ENCODE assay signal across 12 cellular contexts in genomic region chr1:1376551-1377226, GRCh38. TPM values are rescaled to one million over a fixed set of nuclear protein-coding genes. Genes with fewer than 3 reads are reported as not detected.
DNase-seq lines count a peak whose midpoint lies in the region; TF ChIP-seq lines count a peak whose summit lies in the region.
"Had no signal": no experiment of that assay in that cellular context is flagged by ENCODE, and none has a peak within 500 bp of the region (broad histone marks: within the 10 kb centered on the region; RNA-seq: fewer than 3 reads in every experiment).

No MANE protein-coding gene starts in this region.

- no peaks in the 10 kb centered on the region for H3K27me3 ChIP-seq in trophoblast cell (ENCODE audit: insufficient read depth, low read length)
- H3K27me3 ChIP-seq: uterus had no signal

- H3K4me1 Mint-ChIP-seq in activated CD4-positive, alpha-beta T cell treated with anti-CD3 and anti-CD28 coated beads, Interleukin-2, amount 10 ng/mL, durations not matched to agents 24 days and 14 days = peaks cover 15% of the 10 kb centered on the region
- peaks cover 27% of the 10 kb centered on the region for H3K4me1 Mint-ChIP-seq in brain

- H4K12ac ChIP-seq in trophoblast cell (ENCODE audit: low read depth, low read length) = peak overlapping the region; percentile 76

- no peak for DNase-seq in activated CD4-positive, alpha-beta T cell treated with anti-CD3 and anti-CD28 coated beads, Interleukin-2, amount 10 ng/mL, durations not matched to agents 24 days and 14 days
- DNase-seq in activated CD4-positive, alpha-beta T cell treated with anti-CD3 and anti-CD28 coated beads, Interleukin-2, amount 50 U/mL, for 48 hours = no peak
- DNase-seq in LNCaP clone FGC (ENCODE audit: low read depth) (no peak), trophoblast cell (no peak), OCI-M1 (lab: John Stamatoyannopoulos, UW) (no peak), Kasumi-1 (lab: John Stamatoyannopoulos, UW) (no peak), T1000 (lab: John Stamatoyannopoulos, UW) (no peak)
- DNase-seq: cerebellar nuclear complex, left cardiac atrium, NCI-H524 treated with DMSO at 0.1 percent for 48 hours had no signal

- H2BK12ac ChIP-seq in trophoblast cell (ENCODE audit: low read length) = no peak overlapping the region

- H2BK5ac ChIP-seq in trophoblast cell (ENCODE audit: low read depth, low read length, poor library complexity) = no peak overlapping the region

- H3K4me3 ChIP-seq in LNCaP clone FGC (ENCODE audit: low read depth, low read length) = peak overlapping the region; percentile 85
- no peak overlapping the region for H3K4me3 ChIP-seq in trophoblast cell (ENCODE audit: low read depth, low read length)

- TF ChIP-seq CTCF in LNCaP clone FGC (IDR thresholded peaks at IDR 0.05; ENCODE audit: control insufficient read depth, extremely low read depth, insufficient read depth) (no peak), brain (conservative IDR thresholded peaks at IDR 0.05) (no peak)

- H3K14ac ChIP-seq in trophoblast cell (ENCODE audit: low read length) = no peak overlapping the region

- peak overlapping the region; percentile 96 for H4K8ac ChIP-seq in trophoblast cell (ENCODE audit: low read depth, low read length)

- no peak overlapping the region for H2AFZ ChIP-seq in trophoblast cell (ENCODE audit: insufficient read depth, low read length, poor library complexity)

- H3K79me2 ChIP-seq in trophoblast cell (ENCODE audit: control insufficient read depth, insufficient read depth, low read length, poor library complexity) = peaks cover 13% of the 10 kb centered on the region

- no peak overlapping the region for H3K18ac ChIP-seq in trophoblast cell (ENCODE audit: low read length)

- H3K4me3 Mint-ChIP-seq in activated CD4-positive, alpha-beta T cell treated with anti-CD3 and anti-CD28 coated beads, Interleukin-2, amount 10 ng/mL, durations not matched to agents 24 days and 14 days = peak overlapping the region; percentile 87
- peak overlapping the region; percentile 64 to 89 (median 88) for H3K4me3 Mint-ChIP-seq in brain

- peaks cover 11 to 13% of the 10 kb centered on the region in 2 experiments for H3K4me1 ChIP-seq in trophoblast cell (ENCODE audit: control insufficient read depth in 1 of 2, insufficient read depth in 2 of 2, low read length in 2 of 2)

- peak overlapping the region; percentile 95 for H3K27ac Mint-ChIP-seq in activated CD4-positive, alpha-beta T cell treated with anti-CD3 and anti-CD28 coated beads, Interleukin-2, amount 10 ng/mL, durations not matched to agents 24 days and 14 days
- H3K27ac Mint-ChIP-seq in brain = peak overlapping the region in 4 of 5 experiments; percentile 57 to 98 (median 81)

- no peak overlapping the region for H3K4me2 ChIP-seq in trophoblast cell (ENCODE audit: low read length)

- H3K9me3 ChIP-seq in trophoblast cell (ENCODE audit: insufficient read depth, low read depth, low read length) = peaks cover 4% of the 10 kb centered on the region
- H3K9me3 ChIP-seq: uterus had no signal

- no CpG with 5 or more reads among the region's 10 CpGs for WGBS in trophoblast cell (ENCODE audit: extremely low coverage, insufficient coverage, insufficient read length)

- peaks cover 8% of the 10 kb centered on the region for H3K79me1 ChIP-seq in trophoblast cell (ENCODE audit: low read length)

- H3K23ac ChIP-seq in trophoblast cell (ENCODE audit: low read length) = no peak overlapping the region

- no peaks in the 10 kb centered on the region for H3K27me3 Mint-ChIP-seq in activated CD4-positive, alpha-beta T cell treated with anti-CD3 and anti-CD28 coated beads, Interleukin-2, amount 10 ng/mL, durations not matched to agents 24 days and 14 days
- no peaks in the 10 kb centered on the region for H3K27me3 Mint-ChIP-seq in brain

- peak overlapping the region; percentile 63 for H2AK5ac ChIP-seq in trophoblast cell (ENCODE audit: low read length)

- H3K9ac ChIP-seq in trophoblast cell (ENCODE audit: low read length) = no peak overlapping the region

- peak overlapping the region; percentile 25 for H3K4ac ChIP-seq in trophoblast cell (ENCODE audit: low read depth, low read length)

- peaks cover 15% of the 10 kb centered on the region for H3K36me3 Mint-ChIP-seq in activated CD4-positive, alpha-beta T cell treated with anti-CD3 and anti-CD28 coated beads, Interleukin-2, amount 10 ng/mL, durations not matched to agents 24 days and 14 days (ENCODE audit: low read depth)
- peaks cover 7% of the 10 kb centered on the region for H3K36me3 Mint-ChIP-seq in brain

- H4K91ac ChIP-seq in trophoblast cell (ENCODE audit: low read depth, low read length) = no peak overlapping the region

- H3K27ac ChIP-seq in trophoblast cell (ENCODE audit: low read depth, low read length) = no peak overlapping the region

- H3K9me3 Mint-ChIP-seq in activated CD4-positive, alpha-beta T cell treated with anti-CD3 and anti-CD28 coated beads, Interleukin-2, amount 10 ng/mL, durations not matched to agents 24 days and 14 days = no peaks in the 10 kb centered on the region
- H3K9me3 Mint-ChIP-seq in brain = no peaks in the 10 kb centered on the region

- no peak overlapping the region for H2BK120ac ChIP-seq in trophoblast cell (ENCODE audit: insufficient read depth, low read length, poor library complexity)

- H3K36me3 ChIP-seq in trophoblast cell (ENCODE audit: control insufficient read depth in 1 of 2, insufficient read depth in 2 of 2, low read length in 2 of 2) = peaks cover 35% of the 10 kb centered on the region in 2 experiments
- H3K36me3 ChIP-seq: uterus had no signal

- intact Hi-C loops in activated CD4-positive, alpha-beta T cell treated with anti-CD3 and anti-CD28 coated beads, Interleukin-2, amount 10 ng/mL, durations not matched to agents 24 days and 14 days (cut with micrococcal nuclease) = loop anchor here (10.0 kb wide), 1 partner anchor 128 kb away; no protein-coding TSS in a partner anchor

RNA-seq across cellular contexts. Expression of gene AURKAIP1, which starts 1.7 kb away (rescaled TPM):
- 142 and 146 TPM in 2 replicates for total RNA-seq in activated CD4-positive, alpha-beta T cell treated with anti-CD3 and anti-CD28 coated beads, Interleukin-2, amount 10 ng/mL, durations not matched to agents 24 days and 14 days
- polyA plus RNA-seq in brain (ENCODE audit: insufficient read depth, low read depth, low replicate concordance) = 217 TPM
- polyA plus RNA-seq in trophoblast cell (2013) = 113 and 117 TPM in 2 replicates

RNA-seq across cellular contexts. Expression of gene MXRA8, which starts 18.3 kb away (rescaled TPM):
- total RNA-seq in activated CD4-positive, alpha-beta T cell treated with anti-CD3 and anti-CD28 coated beads, Interleukin-2, amount 10 ng/mL, durations not matched to agents 24 days and 14 days = 0.24 and 0.75 TPM in 2 replicates
- 10.2 TPM for polyA plus RNA-seq in brain (ENCODE audit: insufficient read depth, low read depth, low replicate concordance)
- 198 and 200 TPM in 2 replicates for polyA plus RNA-seq in trophoblast cell (2013)

RNA-seq across cellular contexts. Expression of gene CCNL2, which starts 22.4 kb away (rescaled TPM):
- total RNA-seq in activated CD4-positive, alpha-beta T cell treated with anti-CD3 and anti-CD28 coated beads, Interleukin-2, amount 10 ng/mL, durations not matched to agents 24 days and 14 days = 144 and 146 TPM in 2 replicates
- 19.4 TPM for polyA plus RNA-seq in brain (ENCODE audit: insufficient read depth, low read depth, low replicate concordance)
- 113 and 119 TPM in 2 replicates for polyA plus RNA-seq in trophoblast cell (2013)

RNA-seq across cellular contexts. Expression of gene DVL1, which starts 27.5 kb away (rescaled TPM):
- total RNA-seq in activated CD4-positive, alpha-beta T cell treated with anti-CD3 and anti-CD28 coated beads, Interleukin-2, amount 10 ng/mL, durations not matched to agents 24 days and 14 days = 63.2 and 65.9 TPM in 2 replicates
- 61.7 TPM for polyA plus RNA-seq in brain (ENCODE audit: insufficient read depth, low read depth, low replicate concordance)
- polyA plus RNA-seq in trophoblast cell (2013) = 49.5 and 53.4 TPM in 2 replicates

RNA-seq across cellular contexts. Expression of gene MRPL20, which starts 30.4 kb away (rescaled TPM):
- total RNA-seq in activated CD4-positive, alpha-beta T cell treated with anti-CD3 and anti-CD28 coated beads, Interleukin-2, amount 10 ng/mL, durations not matched to agents 24 days and 14 days = 187 and 194 TPM in 2 replicates
- polyA plus RNA-seq in brain (ENCODE audit: insufficient read depth, low read depth, low replicate concordance) = 152 TPM
- 147 and 153 TPM in 2 replicates for polyA plus RNA-seq in trophoblast cell (2013)
